In the genomic region with DNA sequence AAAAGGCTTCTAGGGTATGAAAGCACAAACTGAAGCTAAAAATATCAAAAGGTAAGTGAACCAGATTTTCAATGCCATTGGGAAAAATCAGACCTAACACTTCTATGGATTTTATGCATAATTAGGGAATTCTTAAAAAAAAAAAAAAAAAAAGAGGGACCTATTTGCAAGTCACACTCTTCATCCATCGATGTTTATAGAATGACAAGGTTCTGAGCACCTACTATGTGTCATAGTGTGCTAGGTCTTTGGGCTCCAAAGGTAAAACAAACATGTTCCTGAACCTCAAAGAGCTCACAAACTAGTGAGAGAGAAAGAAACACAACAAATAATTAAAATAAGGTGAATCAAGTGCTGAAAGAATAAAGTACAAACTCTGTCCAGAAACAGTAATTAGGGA, we compare ENCODE assay signal across 12 cellular contexts. TPM values are rescaled to one million over a fixed set of nuclear protein-coding genes. Genes with fewer than 3 reads are reported as not detected.
DNase-seq lines count a peak whose midpoint lies in the region; ATAC-seq and TF ChIP-seq lines count a peak whose summit lies in the region.
"Had no signal": no experiment of that assay in that cellular context is flagged by ENCODE, and none has a peak within 500 bp of the region (broad histone marks: within the 10 kb centered on the region; RNA-seq: fewer than 3 reads in every experiment).

No MANE protein-coding gene starts in this region.

- intact Hi-C loops in activated naive CD4-positive, alpha-beta T cell treated with anti-CD3 and anti-CD28 coated beads for 36 hours (cut with micrococcal nuclease), result loop anchor here (5.0 to 10.0 kb wide), 2 partner anchors 460 to 1848 kb away; a partner anchor contains a TSS
- intact Hi-C loops in activated CD8-positive, alpha-beta T cell treated with anti-CD3 and anti-CD28 coated beads for 36 hours (cut with micrococcal nuclease), result no loop called here

- H3K4me1 Mint-ChIP-seq in activated naive CD4-positive, alpha-beta T cell treated with anti-CD3 and anti-CD28 coated beads, Interleukin-2, amount 50 U/mL, for 24 hours, result peaks cover 25% of the 10 kb centered on the region
- peaks cover 20% of the 10 kb centered on the region for H3K4me1 Mint-ChIP-seq in activated naive CD4-positive, alpha-beta T cell treated with anti-CD3 and anti-CD28 coated beads for 36 hours (ENCODE audit: low read depth)
- H3K4me1 Mint-ChIP-seq in activated CD8-positive, alpha-beta T cell treated with anti-CD3 and anti-CD28 coated beads for 36 hours (ENCODE audit: low read depth), result peaks cover 26% of the 10 kb centered on the region
- peaks cover 23 to 35% of the 10 kb centered on the region in 2 donors for H3K4me1 Mint-ChIP-seq in immature natural killer cell
- H3K4me1 Mint-ChIP-seq in stimulated activated memory B cell treated with anti-CD40 and anti-IgM and Interleukin-4, amounts not matched to agents 10 μg/mL and 1 μg/mL and 100 μg/mL, for 72 hours, result peaks cover 36% of the 10 kb centered on the region

- no peak for DNase-seq in activated naive CD4-positive, alpha-beta T cell treated with anti-CD3 and anti-CD28 coated beads for 36 hours
- DNase-seq in activated CD8-positive, alpha-beta T cell treated with anti-CD3 and anti-CD28 coated beads for 36 hours, result no peak
- DNase-seq in immature natural killer cell (no peak), hippocampal formation (lab: John Stamatoyannopoulos, UW) (no peak)
- DNase-seq: activated CD4-positive, CD25-positive, alpha-beta regulatory T cell treated with anti-CD3 and anti-CD28 coated beads, Interleukin-2, amount 50 U/mL, for 72 hours; NCI-H146; NCI-H774; ovary had no signal

- TF ChIP-seq CTCF in activated CD8-positive, alpha-beta T cell treated with anti-CD3 and anti-CD28 coated beads for 36 hours (IDR thresholded peaks at IDR 0.05), result no peak

- peak overlapping the region; percentile 79 for H3K4me3 Mint-ChIP-seq in activated naive CD4-positive, alpha-beta T cell treated with anti-CD3 and anti-CD28 coated beads, Interleukin-2, amount 50 U/mL, for 24 hours
- no peak overlapping the region for H3K4me3 Mint-ChIP-seq in activated naive CD4-positive, alpha-beta T cell treated with anti-CD3 and anti-CD28 coated beads for 36 hours
- H3K4me3 Mint-ChIP-seq in activated CD8-positive, alpha-beta T cell treated with anti-CD3 and anti-CD28 coated beads for 36 hours, result peak overlapping the region; percentile 91
- H3K4me3 Mint-ChIP-seq in immature natural killer cell, result peak overlapping the region; percentile 5 to 93 (median 49)
- peak overlapping the region; percentile 1 for H3K4me3 Mint-ChIP-seq in stimulated activated memory B cell treated with anti-CD40 and anti-IgM and Interleukin-4, amounts not matched to agents 10 μg/mL and 1 μg/mL and 100 μg/mL, for 72 hours

- H3K27ac Mint-ChIP-seq in activated naive CD4-positive, alpha-beta T cell treated with anti-CD3 and anti-CD28 coated beads, Interleukin-2, amount 50 U/mL, for 24 hours, result peak overlapping the region; percentile 76
- H3K27ac Mint-ChIP-seq in activated naive CD4-positive, alpha-beta T cell treated with anti-CD3 and anti-CD28 coated beads for 36 hours, result no peak overlapping the region
- peak overlapping the region; percentile 97 for H3K27ac Mint-ChIP-seq in activated CD8-positive, alpha-beta T cell treated with anti-CD3 and anti-CD28 coated beads for 36 hours
- H3K27ac Mint-ChIP-seq in immature natural killer cell, result peak overlapping the region; percentile 5 to 64 (median 60)
- H3K27ac Mint-ChIP-seq in stimulated activated memory B cell treated with anti-CD40 and anti-IgM and Interleukin-4, amounts not matched to agents 10 μg/mL and 1 μg/mL and 100 μg/mL, for 72 hours, result peak overlapping the region; percentile 85

- POLR2A ChIA-PET in activated CD8-positive, alpha-beta T cell treated with anti-CD3 and anti-CD28 coated beads for 36 hours (lab: Charles Lee), result no interaction called here

- H3K36me3 Mint-ChIP-seq in activated naive CD4-positive, alpha-beta T cell treated with anti-CD3 and anti-CD28 coated beads, Interleukin-2, amount 50 U/mL, for 24 hours, result peaks cover 7% of the 10 kb centered on the region
- H3K36me3 Mint-ChIP-seq in activated naive CD4-positive, alpha-beta T cell treated with anti-CD3 and anti-CD28 coated beads for 36 hours (ENCODE audit: low read depth), result peaks cover 19% of the 10 kb centered on the region
- peaks cover 18% of the 10 kb centered on the region for H3K36me3 Mint-ChIP-seq in activated CD8-positive, alpha-beta T cell treated with anti-CD3 and anti-CD28 coated beads for 36 hours (ENCODE audit: low read depth)
- H3K36me3 Mint-ChIP-seq in immature natural killer cell, result peaks cover 2 to 27% (median 9%) of the 10 kb centered on the region in 3 donors
- H3K36me3 Mint-ChIP-seq in stimulated activated memory B cell treated with anti-CD40 and anti-IgM and Interleukin-4, amounts not matched to agents 10 μg/mL and 1 μg/mL and 100 μg/mL, for 72 hours, result peaks cover 19% of the 10 kb centered on the region

- CTCF ChIA-PET in activated naive CD4-positive, alpha-beta T cell treated with anti-CD3 and anti-CD28 coated beads for 36 hours (lab: Charles Lee), result interaction anchor here (0.6 kb wide), 1 partner anchor 1772 kb away, joined by 6 read pairs; no protein-coding TSS in a partner anchor
- CTCF ChIA-PET in activated CD8-positive, alpha-beta T cell treated with anti-CD3 and anti-CD28 coated beads for 36 hours (lab: Charles Lee), result no interaction called here

- no peaks in the 10 kb centered on the region for H3K27me3 Mint-ChIP-seq in activated naive CD4-positive, alpha-beta T cell treated with anti-CD3 and anti-CD28 coated beads, Interleukin-2, amount 50 U/mL, for 24 hours
- peaks cover 2% of the 10 kb centered on the region for H3K27me3 Mint-ChIP-seq in activated naive CD4-positive, alpha-beta T cell treated with anti-CD3 and anti-CD28 coated beads for 36 hours (ENCODE audit: low read depth)
- H3K27me3 Mint-ChIP-seq in activated CD8-positive, alpha-beta T cell treated with anti-CD3 and anti-CD28 coated beads for 36 hours, result no peaks in the 10 kb centered on the region
- peaks cover 0 to 3% (median 0%) of the 10 kb centered on the region in 3 donors for H3K27me3 Mint-ChIP-seq in immature natural killer cell (ENCODE audit: low read depth in 3 of 3)
- H3K27me3 Mint-ChIP-seq in stimulated activated memory B cell treated with anti-CD40 and anti-IgM and Interleukin-4, amounts not matched to agents 10 μg/mL and 1 μg/mL and 100 μg/mL, for 72 hours, result no peaks in the 10 kb centered on the region

- no peak for ATAC-seq in activated CD8-positive, alpha-beta T cell treated with anti-CD3 and anti-CD28 coated beads for 36 hours
- ATAC-seq in stimulated activated memory B cell treated with anti-CD40 and anti-IgM and Interleukin-4, amounts not matched to agents 10 μg/mL and 1 μg/mL and 100 μg/mL, for 72 hours, result no peak
- ATAC-seq in HG02623 (IDR thresholded peaks at IDR 0.05; ENCODE audit: unreplicated experiment), result no peak
- no peak for ATAC-seq in HG02588 (IDR thresholded peaks at IDR 0.05; ENCODE audit: unreplicated experiment)

- H3K9me3 Mint-ChIP-seq in activated naive CD4-positive, alpha-beta T cell treated with anti-CD3 and anti-CD28 coated beads, Interleukin-2, amount 50 U/mL, for 24 hours, result no peaks in the 10 kb centered on the region
- H3K9me3 Mint-ChIP-seq in activated naive CD4-positive, alpha-beta T cell treated with anti-CD3 and anti-CD28 coated beads for 36 hours, result no peaks in the 10 kb centered on the region
- H3K9me3 Mint-ChIP-seq in activated CD8-positive, alpha-beta T cell treated with anti-CD3 and anti-CD28 coated beads for 36 hours, result no peaks in the 10 kb centered on the region
- H3K9me3 Mint-ChIP-seq in immature natural killer cell, result no peaks in the 10 kb centered on the region
- no peaks in the 10 kb centered on the region for H3K9me3 Mint-ChIP-seq in stimulated activated memory B cell treated with anti-CD40 and anti-IgM and Interleukin-4, amounts not matched to agents 10 μg/mL and 1 μg/mL and 100 μg/mL, for 72 hours

RNA-seq across cellular contexts. Expression of a gene that starts 1.9 kb away (rescaled TPM):
- 10 to 100 TPM; 19.3 to 22.9 TPM for total RNA-seq in activated naive CD4-positive, alpha-beta T cell treated with anti-CD3 and anti-CD28 coated beads for 36 hours
- total RNA-seq in activated CD8-positive, alpha-beta T cell treated with anti-CD3 and anti-CD28 coated beads for 36 hours, result 10 to 100 TPM; 27.7 to 29.0 TPM
- polyA plus RNA-seq in immature natural killer cell, result 10 to 100 TPM in 1 of 3 donors, 1 to 10 TPM in 2; 4.3 to 12.0 (median 9.7) TPM
